11 cellular contexts compared by ENCODE assay signal in genomic region chr2:38599706-38600105, GRCh38. TPM values are rescaled to one million over a fixed set of nuclear protein-coding genes. Genes with fewer than 3 reads are reported as not detected.
DNase-seq lines count a peak whose midpoint lies in the region; ATAC-seq and TF ChIP-seq lines count a peak whose summit lies in the region.
"Had no signal": no experiment of that assay in that cellular context is flagged by ENCODE, and none has a peak within 500 bp of the region (broad histone marks: within the 10 kb centered on the region; RNA-seq: fewer than 3 reads in every experiment).

No MANE protein-coding gene starts in this region.

- intact Hi-C loops in gastrocnemius medialis (cut with DNase I; ENCODE audit: low total_unique reads) (loop anchor here (5.0 kb wide), 3 partner anchors 72 to 123 kb away; no protein-coding TSS in a partner anchor), left colon (cut with DNase I, micrococcal nuclease) (loop anchor here in 1 of 2 donors (5.0 kb wide), 1 partner anchor 68 kb away; the partner anchor contains the start of gene GALM)

- POLR2A ChIA-PET in SK-N-SH (lab: Yijun Ruan, JAX): interaction anchor here (8.2 kb wide), 1 partner anchor 151 kb away, joined by 65 read pairs; the partner anchor contains the start of gene SRSF7

- WGBS in SK-N-SH (ENCODE audit: low lambda C conversion rate): 59% methylated on average over 4 of the region's 4 CpGs

- no peaks in the 10 kb centered on the region for H3K9me2 ChIP-seq in SK-N-SH

- TF ChIP-seq CTCF in SK-N-SH (IDR thresholded peaks at IDR 0.05) (no peak), gastrocnemius medialis (IDR thresholded peaks at IDR 0.05 in 4 of 5, conservative IDR thresholded peaks at IDR 0.05 in 1 of 5) (no peak)

- no peak for TF ChIP-seq EP300 in SK-N-SH (IDR thresholded peaks at IDR 0.05; ENCODE audit: borderline replicate concordance in 1 of 2, low read depth in 1 of 2, low read length in 1 of 2)

- DNase-seq in SK-N-SH: no peak
- no peak for DNase-seq in SK-N-MC (ENCODE audit: low read depth, low spot score)
- DNase-seq in fibroblast of gingiva (ENCODE audit: low read depth): peak; percentile 12
- no peak for DNase-seq in gastrocnemius medialis
- no peak for DNase-seq in left colon
- DNase-seq: NCI-H1930; stimulated activated CD4-positive, alpha-beta T cell treated with anti-CD3 and anti-CD28 coated beads, Interleukin-4, amount 100 ng/mL, for 4 hours had no signal

- H3K36me3 ChIP-seq in SK-N-SH (replicated peaks in 1 of 2; ENCODE audit: control insufficient read depth in 1 of 2, insufficient read depth in 2 of 2, low read length in 1 of 2) (no peaks in the 10 kb centered on the region), SK-N-MC (ENCODE audit: insufficient read depth, low read length) (no peaks in the 10 kb centered on the region), gastrocnemius medialis (no peaks in the 10 kb centered on the region)

- H2AFZ ChIP-seq in SK-N-SH (ENCODE audit: low read depth): no peak overlapping the region

- in situ Hi-C loops in gastrocnemius medialis (cut with MboI; ENCODE audit: low sequenced_read_pairs in 4 of 4): loop anchor here in 2 of 4 donors (10.0 kb wide), 2 partner anchors 65 to 145 kb away; partner anchors contain the start of gene GALM (in 2 of the 2)

- no peak for TF ChIP-seq RAD21 in SK-N-SH (IDR thresholded peaks at IDR 0.05; ENCODE audit: low read length)

- CTCF ChIA-PET in SK-N-SH (lab: Yijun Ruan, JAX): interaction anchor here (0.7 to 17.0 kb wide), 3 partner anchors 18 to 143 kb away, joined by 3 to 308 read pairs (median 47); no protein-coding TSS in a partner anchor

- H3K9ac ChIP-seq in SK-N-SH (peak overlapping the region; percentile 95; the same call in 1 of the 2 replicates), SK-N-MC (ENCODE audit: insufficient read length) (peak overlapping the region; percentile 27)

- H3K27ac ChIP-seq in SK-N-SH (ENCODE audit: low read depth in 2 of 2, low read length in 1 of 2): peak overlapping the region in 1 of 2 experiments; percentile 92; a peak in 1 of 4 replicates
- peak overlapping the region; percentile 63 for H3K27ac ChIP-seq in SK-N-MC
- peak overlapping the region; percentile 94 to 98 (median 98) for H3K27ac ChIP-seq in gastrocnemius medialis

- peaks cover 65% of the 10 kb centered on the region for H4K20me1 ChIP-seq in SK-N-SH (ENCODE audit: insufficient read depth)

- H3K4me2 ChIP-seq in SK-N-SH: peak overlapping the region; percentile 74

- ATAC-seq in SK-N-SH treated with all-trans-retinoic acid at 6 μM for 48 hours (no peak), gastrocnemius medialis (no peak), left colon (no peak), GM21825 (IDR thresholded peaks at IDR 0.05; ENCODE audit: unreplicated experiment) (no peak), HG03469 (IDR thresholded peaks at IDR 0.05; ENCODE audit: unreplicated experiment) (no peak)
- ATAC-seq: esophagus mucosa had no signal

- H3K9me3 ChIP-seq in SK-N-SH (no peaks in the 10 kb centered on the region), SK-N-MC (ENCODE audit: low read depth, low read length) (no peaks in the 10 kb centered on the region), gastrocnemius medialis (no peaks in the 10 kb centered on the region)

- H3K4me1 ChIP-seq in SK-N-SH (ENCODE audit: control insufficient read depth in 1 of 2, insufficient read depth in 2 of 2, low read depth in 1 of 2, low read length in 1 of 2) (peaks cover 9 to 19% of the 10 kb centered on the region in 2 experiments), gastrocnemius medialis (peaks cover 52 to 68% of the 10 kb centered on the region in 2 donors)

- H3K27me3 ChIP-seq in SK-N-SH (ENCODE audit: insufficient read depth) (no peaks in the 10 kb centered on the region), gastrocnemius medialis (no peaks in the 10 kb centered on the region)

- H3K4me3 ChIP-seq in SK-N-SH (ENCODE audit: low read depth in 2 of 2, low read length in 1 of 2): peak overlapping the region; percentile 90 to 94; a peak in 3 of 4 replicates
- H3K4me3 ChIP-seq in SK-N-MC: peak overlapping the region; percentile 80
- H3K4me3 ChIP-seq in gastrocnemius medialis: peak overlapping the region in 1 of 4 donors; percentile 0

- H3K79me2 ChIP-seq in SK-N-SH (ENCODE audit: insufficient read depth): peaks cover 79% of the 10 kb centered on the region

- no peak for TF ChIP-seq POLR2A in gastrocnemius medialis (IDR thresholded peaks at IDR 0.05)

- peaks cover 10% of the 10 kb centered on the region for H3F3A ChIP-seq in SK-N-SH (replicated peaks; ENCODE audit: insufficient read depth)

TF ChIP-seq in SK-N-SH, 30 proteins besides CTCF, POLR2A, EP300 and RAD21:
- no peak for TF ChIP-seq GATA2 (CRISPR knock-in tag; IDR thresholded peaks at IDR 0.05)
- no peak for TF ChIP-seq TEAD4 (IDR thresholded peaks at IDR 0.05; ENCODE audit: borderline replicate concordance, insufficient read depth)
- TF ChIP-seq ZBTB33 (IDR thresholded peaks at IDR 0.05; ENCODE audit: borderline replicate concordance, low read depth): no peak
- TF ChIP-seq FOSL2 (IDR thresholded peaks at IDR 0.05; ENCODE audit: borderline replicate concordance, low read depth): no peak
- no peak for TF ChIP-seq FOXJ3 (CRISPR knock-in tag; IDR thresholded peaks at IDR 0.05)
- no peak for TF ChIP-seq IRF3 (IDR thresholded peaks at IDR 0.05; ENCODE audit: low read depth, low read length)
- no peak for TF ChIP-seq NFIC (IDR thresholded peaks at IDR 0.05; ENCODE audit: borderline replicate concordance)
- no peak for TF ChIP-seq TAF1 (IDR thresholded peaks at IDR 0.05; ENCODE audit: borderline replicate concordance, low read depth, low read length)
- no peak for TF ChIP-seq NRF1 (IDR thresholded peaks at IDR 0.05; ENCODE audit: low read depth, low read length)

TF ChIP-seq in SK-N-SH treated with all-trans-retinoic acid at 6 μM for 48 hours, 23 proteins besides CTCF, POLR2A, EP300 and RAD21:
- TF ChIP-seq TOX (CRISPR knock-in tag; IDR thresholded peaks at IDR 0.05; ENCODE audit: borderline replicate concordance): no peak

RNA-seq across cellular contexts. Expression of gene HNRNPLL, which starts 3.0 kb away (rescaled TPM):
- 24.4 and 29.8 TPM in 2 replicates for polyA plus RNA-seq in SK-N-SH (2012; rRNA removed)
- polyA plus RNA-seq in SK-N-SH (2012; cell fraction: cytosol; rRNA removed): 29.6 and 30.3 TPM in 2 replicates
- 23.5 and 35.4 TPM in 2 replicates for polyA plus RNA-seq in SK-N-SH (2012; cell fraction: nucleus; rRNA removed)
- total RNA-seq in gastrocnemius medialis: 10 to 100 TPM; 20.0 to 42.9 (median 21.9) TPM
- 10 to 100 TPM; 43.3 to 45.8 TPM for total RNA-seq in left colon
